In the genomic region with DNA sequence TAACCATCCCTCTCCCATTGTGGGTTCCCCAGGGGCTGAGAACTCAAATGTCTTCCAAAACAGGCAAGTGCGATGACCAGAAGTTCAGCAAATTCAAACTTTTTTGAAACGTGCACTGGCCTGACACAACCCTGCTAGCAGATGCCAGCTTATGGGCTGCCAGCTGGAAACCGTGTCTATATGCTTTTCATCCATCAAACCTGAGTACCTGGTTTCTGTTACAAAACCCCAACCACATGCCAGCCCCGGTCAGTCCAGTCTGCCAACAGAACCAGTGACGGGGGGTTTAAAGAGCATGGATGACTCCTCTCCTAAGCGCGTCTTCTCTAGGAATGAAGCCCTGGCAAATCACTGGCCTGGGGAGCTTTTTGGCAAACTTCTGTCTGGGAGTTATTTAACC, we compare ENCODE assay signal across 24 cellular contexts.
DNase-seq lines count a peak whose midpoint lies in the region; ATAC-seq and TF ChIP-seq lines count a peak whose summit lies in the region.
"Had no signal": no experiment of that assay in that cellular context is flagged by ENCODE, and none has a peak within 500 bp of the region (broad histone marks: within the 10 kb centered on the region; RNA-seq: fewer than 3 reads in every experiment).

No MANE protein-coding gene starts in this region.

- no peak for TF ChIP-seq CTCF in esophagus muscularis mucosa (IDR thresholded peaks at IDR 0.05)
- no peak for TF ChIP-seq CTCF in parathyroid adenoma (IDR thresholded peaks at IDR 0.05)
- no peak for TF ChIP-seq CTCF in tibial artery (IDR thresholded peaks at IDR 0.05)

- H3K36me3 ChIP-seq in esophagus muscularis mucosa (no peaks in the 10 kb centered on the region), parathyroid adenoma (ENCODE audit: control insufficient read depth, insufficient read depth, low read length) (no peaks in the 10 kb centered on the region), tibial artery (no peaks in the 10 kb centered on the region)

- H3K9me3 ChIP-seq in esophagus muscularis mucosa (no peaks in the 10 kb centered on the region), parathyroid adenoma (ENCODE audit: control insufficient read depth, low read length) (no peaks in the 10 kb centered on the region), tibial artery (no peaks in the 10 kb centered on the region)
- H3K9me3 ChIP-seq: body of pancreas, mucosa of descending colon had no signal

- 66% methylated on average over 7 of the region's 7 CpGs for WGBS in esophagus muscularis mucosa

- TF ChIP-seq POLR2A in esophagus muscularis mucosa (IDR thresholded peaks at IDR 0.05; ENCODE audit: low read depth): no peak

- H3K27ac ChIP-seq in esophagus muscularis mucosa (replicated peaks in 1 of 4) (peak overlapping the region; percentile 68 to 84 (median 80)), parathyroid adenoma (peak overlapping the region; percentile 98), tibial artery (peak overlapping the region; percentile 53 to 61)
- H3K27ac ChIP-seq: 22Rv1, body of pancreas had no signal

- intact Hi-C loops in Right ventricle myocardium inferior (cut with DNase I) (loop anchor here (5.0 kb wide), 1 partner anchor 71 kb away; no protein-coding TSS in a partner anchor), cardiac septum (cut with DNase I) (no loop called here), esophagus muscularis mucosa (cut with DNase I) (no loop called here), tibial artery (cut with DNase I; ENCODE audit: low total_unique reads) (loop anchor here (10.0 kb wide), 1 partner anchor 48 kb away; no protein-coding TSS in a partner anchor)

- no peak overlapping the region for H3K9ac ChIP-seq in parathyroid adenoma

- H2AFZ ChIP-seq in parathyroid adenoma: no peak overlapping the region

- H3K27me3 ChIP-seq in esophagus muscularis mucosa: no peaks in the 10 kb centered on the region
- no peaks in the 10 kb centered on the region for H3K27me3 ChIP-seq in parathyroid adenoma (ENCODE audit: control insufficient read depth, insufficient read depth, low read length)
- no peaks in the 10 kb centered on the region for H3K27me3 ChIP-seq in tibial artery
- H3K27me3 ChIP-seq: body of pancreas had no signal

- ATAC-seq in Right ventricle myocardium inferior: peak; percentile 29
- ATAC-seq: body of pancreas; CD8-positive, alpha-beta T cell; mucosa of descending colon; PC-3; stimulated activated naive B cell treated with anti-CD40 and anti-IgM and Interleukin-4, amounts not matched to agents 10 μg/mL and 1 μg/mL and 100 μg/mL, for 72 hours had no signal

- H3K4me2 ChIP-seq in parathyroid adenoma (ENCODE audit: low read length): no peak overlapping the region

- DNase-seq in Right ventricle myocardium inferior (ENCODE audit: missing footprints): no peak
- DNase-seq in cardiac septum (ENCODE audit: low spot score): no peak
- DNase-seq in esophagus muscularis mucosa (ENCODE audit: extremely low spot score): no peak
- no peak for DNase-seq in tibial artery
- no peak for DNase-seq in cerebellar nuclear complex (lab: John Stamatoyannopoulos, UW)
- no peak for DNase-seq in HEK293T (ENCODE audit: extremely low spot score)
- DNase-seq in KBM-7: no peak
- DNase-seq: activated CD4-positive, alpha-beta T cell treated with anti-CD3 and anti-CD28 coated beads, Interleukin-2, amount 10 ng/mL, durations not matched to agents 24 days and 14 days; activated T-cell treated with anti-CD3 and anti-CD28 coated beads, Interleukin-2, amount 50 U/mL, for 24 hours; body of pancreas; CD8-positive, alpha-beta T cell; H7; mucosa of descending colon; NCI-H1092; NCI-H187 treated with DMSO at 0.1 percent for 48 hours; NCI-H226; nephron progenitor cell; PC-3; SHP77; stimulated activated CD4-positive, alpha-beta T cell treated with anti-CD3 and anti-CD28 coated beads, Interleukin-15, amount 100 ng/mL, for 24 hours; stimulated activated naive B cell treated with anti-CD40 and anti-IgM and Interleukin-4, amounts not matched to agents 10 μg/mL and 1 μg/mL and 100 μg/mL, for 72 hours; T-helper 9 cell had no signal

- POLR2A ChIA-PET in HEK293T (lab: Yijun Ruan, JAX): no interaction called here

- no peak overlapping the region for H3K4me3 ChIP-seq in esophagus muscularis mucosa
- H3K4me3 ChIP-seq in parathyroid adenoma (ENCODE audit: low read depth, low read length): no peak overlapping the region
- no peak overlapping the region for H3K4me3 ChIP-seq in tibial artery
- H3K4me3 ChIP-seq: body of pancreas, mucosa of descending colon had no signal

- CTCF ChIA-PET in HEK293T (lab: Yijun Ruan, JAX): no interaction called here

- in situ Hi-C loops in KBM-7 (cut with MboI; ENCODE audit: low pct_unique_long_range_greater_than_20kb, low sequenced_read_pairs): no loop called here

- peak; percentile 21 for TF ChIP-seq EP300 in esophagus muscularis mucosa (IDR thresholded peaks at IDR 0.05)

- H3K4me1 ChIP-seq in esophagus muscularis mucosa (peaks cover 50 to 70% (median 65%) of the 10 kb centered on the region in 4 donors), parathyroid adenoma (peaks cover 62% of the 10 kb centered on the region), tibial artery (peaks cover 5 to 57% (median 38%) of the 10 kb centered on the region in 4 donors)

- no peaks in the 10 kb centered on the region for H3K79me2 ChIP-seq in parathyroid adenoma

TF ChIP-seq in HEK293T, 16 proteins besides CTCF, POLR2A, EP300 and RAD21:
- no peak for TF ChIP-seq SUZ12 (IDR thresholded peaks at IDR 0.05)
- no peak for TF ChIP-seq FOXA1 (IDR thresholded peaks at IDR 0.05)
- TF ChIP-seq CTBP1 (IDR thresholded peaks at IDR 0.05; ENCODE audit: borderline replicate concordance): no peak
- no peak for TF ChIP-seq HDGF (IDR thresholded peaks at IDR 0.05; ENCODE audit: borderline replicate concordance)
- no peak for TF ChIP-seq BHLHE40 (IDR thresholded peaks at IDR 0.05; ENCODE audit: borderline replicate concordance)
- TF ChIP-seq LEF1 (IDR thresholded peaks at IDR 0.05; ENCODE audit: borderline replicate concordance): no peak
- TF ChIP-seq ELF4 (IDR thresholded peaks at IDR 0.05): no peak
- no peak for TF ChIP-seq ARNT (IDR thresholded peaks at IDR 0.05)
- TF ChIP-seq FOXK2 (IDR thresholded peaks at IDR 0.05): no peak
- no peak for TF ChIP-seq NFRKB (IDR thresholded peaks at IDR 0.05)
- TF ChIP-seq SP1 (IDR thresholded peaks at IDR 0.05): no peak
- TF ChIP-seq ZNF384 (IDR thresholded peaks at IDR 0.05): no peak
- TF ChIP-seq TARDBP (IDR thresholded peaks at IDR 0.05): no peak
- TF ChIP-seq L3MBTL2 (conservative IDR thresholded peaks at IDR 0.05): no peak
- no peak for TF ChIP-seq FOXM1 (IDR thresholded peaks at IDR 0.05; ENCODE audit: borderline replicate concordance)
- TF ChIP-seq, protein P1, sequence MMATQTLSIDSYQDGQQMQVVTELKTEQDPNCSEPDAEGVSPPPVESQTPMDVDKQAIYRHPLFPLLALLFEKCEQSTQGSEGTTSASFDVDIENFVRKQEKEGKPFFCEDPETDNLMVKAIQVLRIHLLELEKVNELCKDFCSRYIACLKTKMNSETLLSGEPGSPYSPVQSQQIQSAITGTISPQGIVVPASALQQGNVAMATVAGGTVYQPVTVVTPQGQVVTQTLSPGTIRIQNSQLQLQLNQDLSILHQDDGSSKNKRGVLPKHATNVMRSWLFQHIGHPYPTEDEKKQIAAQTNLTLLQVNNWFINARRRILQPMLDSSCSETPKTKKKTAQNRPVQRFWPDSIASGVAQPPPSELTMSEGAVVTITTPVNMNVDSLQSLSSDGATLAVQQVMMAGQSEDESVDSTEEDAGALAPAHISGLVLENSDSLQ (IDR thresholded peaks at IDR 0.05): no peak
TF ChIP-seq in HEK293T: peak in this region for 0.

Comparison
In these comparisons a context has a peak if more than half of its experiments do, and no peak if none do; other contexts are left out.
1. intact Hi-C loops: an anchor here in Right ventricle myocardium inferior (5.0 kb wide) and tibial artery (10.0 kb wide); none called in cardiac septum and esophagus muscularis mucosa.